Comparison of ENCODE assay signal across 21 cellular contexts in the genomic region with DNA sequence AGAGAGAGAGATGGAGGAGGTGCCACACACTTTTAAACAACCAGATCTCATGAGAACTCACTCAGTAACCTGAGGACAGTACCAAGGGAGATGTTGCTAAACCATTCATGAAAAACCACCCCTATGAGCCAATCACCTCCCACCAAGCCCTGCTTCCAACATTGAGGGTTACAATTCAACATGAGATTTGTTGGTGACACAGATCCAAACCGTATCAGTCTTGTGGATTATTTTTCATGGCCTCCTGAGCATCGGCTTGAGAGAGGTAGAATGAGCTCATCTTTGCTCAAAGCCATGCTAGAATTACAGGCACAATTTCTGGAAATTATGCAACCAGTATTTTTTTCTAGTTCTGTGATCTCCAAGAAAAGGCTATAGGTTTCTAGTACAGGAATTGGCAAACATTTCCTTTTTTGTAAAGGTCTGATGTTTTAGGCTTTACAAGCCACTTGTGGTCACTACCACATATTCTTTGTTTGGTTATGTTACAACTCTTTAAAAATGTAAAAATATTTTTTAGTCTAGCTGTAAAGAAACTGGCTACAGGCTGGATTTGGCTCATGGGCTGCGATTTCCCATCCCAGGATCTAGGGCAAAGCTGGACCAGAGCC.
DNase-seq lines count a peak whose midpoint lies in the region; ATAC-seq, FAIRE-seq and TF ChIP-seq lines count a peak whose summit lies in the region.
"Had no signal": no experiment of that assay in that cellular context is flagged by ENCODE, and none has a peak within 500 bp of the region (broad histone marks: within the 10 kb centered on the region; RNA-seq: fewer than 3 reads in every experiment).

No MANE protein-coding gene starts in this region.

- peak overlapping the region; percentile 100 for H3K27ac Mint-ChIP-seq in natural killer cell treated with Interleukin-12 subunit alpha and Interleukin-12 subunit beta and Interleukin-15 and Interleukin-18, amount 100 ng/mL, for 72 hours
- H3K27ac Mint-ChIP-seq: CD4-positive, alpha-beta memory T cell; HFFc6 had no signal

- DNase-seq in AG09309 (ENCODE audit: low read depth) (peak; percentile 32), GM18507 (ENCODE audit: extremely low spot score, insufficient read length, low read depth) (no peak), choroid plexus epithelial cell (ENCODE audit: low read depth) (peak; percentile 24), mucosa of descending colon (no peak), PC-3 (no peak)
- DNase-seq in natural killer cell treated with Interleukin-12 subunit alpha and Interleukin-12 subunit beta and Interleukin-15 and Interleukin-18, amount 100 ng/mL, for 72 hours (ENCODE audit: low spot score) = peak; percentile 72
- DNase-seq: ACHN; BE2C; CD4-positive, alpha-beta memory T cell; DMS79; GDM1; HFFc6; KBM-7; NCI-H1092 treated with DMSO at 0.1 percent for 48 hours; NCI-H1694; NCI-H345; NCI-H748 treated with DMSO at 0.1 percent for 48 hours had no signal

- H3K4me1 ChIP-seq in mucosa of descending colon (ENCODE audit: low read depth) = no peaks in the 10 kb centered on the region
- H3K4me1 ChIP-seq in PC-3 (ENCODE audit: insufficient read depth, low read length) = no peaks in the 10 kb centered on the region
- H3K4me1 ChIP-seq: BE2C had no signal

- peaks cover 7% of the 10 kb centered on the region for H3K9me3 Mint-ChIP-seq in natural killer cell treated with Interleukin-12 subunit alpha and Interleukin-12 subunit beta and Interleukin-15 and Interleukin-18, amount 100 ng/mL, for 72 hours
- H3K9me3 Mint-ChIP-seq: CD4-positive, alpha-beta memory T cell; HFFc6 had no signal

- peaks cover 23% of the 10 kb centered on the region for H3K36me3 Mint-ChIP-seq in natural killer cell treated with Interleukin-12 subunit alpha and Interleukin-12 subunit beta and Interleukin-15 and Interleukin-18, amount 100 ng/mL, for 72 hours
- H3K36me3 Mint-ChIP-seq: CD4-positive, alpha-beta memory T cell had no signal

- H3K4me3 ChIP-seq in AG09309 (ENCODE audit: control insufficient read depth, low read depth, low read length) (no peak overlapping the region), choroid plexus epithelial cell (ENCODE audit: low read depth, low read length) (no peak overlapping the region), mucosa of descending colon (no peak overlapping the region), PC-3 (ENCODE audit: low read length) (no peak overlapping the region)

- intact Hi-C loops in mucosa of descending colon (cut with DNase I, micrococcal nuclease) = no loop called here
- intact Hi-C loops in PC-3 (cut with micrococcal nuclease) = no loop called here

- CTCF ChIA-PET in PC-3 (lab: Charles Lee) = no interaction called here

- ATAC-seq in natural killer cell treated with Interleukin-12 subunit alpha and Interleukin-12 subunit beta and Interleukin-15 and Interleukin-18, amount 100 ng/mL, for 72 hours = peak; percentile 89 to 90
- ATAC-seq in mucosa of descending colon = no peak
- ATAC-seq in GM21381 (IDR thresholded peaks at IDR 0.05; ENCODE audit: unreplicated experiment) = no peak
- ATAC-seq in PC-3 = no peak
- ATAC-seq: Panc1, Right ventricle myocardium inferior had no signal

- no peaks in the 10 kb centered on the region for H3K27me3 Mint-ChIP-seq in natural killer cell treated with Interleukin-12 subunit alpha and Interleukin-12 subunit beta and Interleukin-15 and Interleukin-18, amount 100 ng/mL, for 72 hours

- no peaks in the 10 kb centered on the region for H3K79me2 ChIP-seq in PC-3 (ENCODE audit: low read length)

- FAIRE-seq in GM18507 (lab: Jason Lieb, UNC) = peak; percentile 31

- no peak overlapping the region for H3K9ac ChIP-seq in PC-3 (ENCODE audit: low read length)

- H3F3A ChIP-seq in PC-3 (ENCODE audit: low read length, unreplicated experiment) = no peaks in the 10 kb centered on the region

- H3K27ac ChIP-seq in PC-3 (ENCODE audit: low read length) = no peak overlapping the region
- H3K27ac ChIP-seq: HL-60 had no signal

- no peak for TF ChIP-seq CTCF in AG09309 (IDR thresholded peaks at IDR 0.05; ENCODE audit: control insufficient read depth, insufficient read depth, low read depth, low read length, missing control alignments)
- TF ChIP-seq CTCF in choroid plexus epithelial cell (conservative IDR thresholded peaks at IDR 0.05; ENCODE audit: low read depth, low read length) = no peak
- no peak for TF ChIP-seq CTCF in mucosa of descending colon (IDR thresholded peaks at IDR 0.05)
- TF ChIP-seq CTCF in PC-3 (conservative IDR thresholded peaks at IDR 0.05; ENCODE audit: low read depth, low read length) = no peak

- peak overlapping the region; percentile 89 for H3K4me3 Mint-ChIP-seq in natural killer cell treated with Interleukin-12 subunit alpha and Interleukin-12 subunit beta and Interleukin-15 and Interleukin-18, amount 100 ng/mL, for 72 hours
- H3K4me3 Mint-ChIP-seq: CD4-positive, alpha-beta memory T cell; HFFc6 had no signal

- H3K9me3 ChIP-seq in mucosa of descending colon (no peaks in the 10 kb centered on the region), PC-3 (ENCODE audit: low read length) (no peaks in the 10 kb centered on the region)
- H3K9me3 ChIP-seq: BE2C had no signal

- H3K4me1 Mint-ChIP-seq in natural killer cell treated with Interleukin-12 subunit alpha and Interleukin-12 subunit beta and Interleukin-15 and Interleukin-18, amount 100 ng/mL, for 72 hours (ENCODE audit: low read depth in 2 of 2) = peaks cover 58 to 61% of the 10 kb centered on the region in 2 donors
- H3K4me1 Mint-ChIP-seq: CD4-positive, alpha-beta memory T cell had no signal

- no peaks in the 10 kb centered on the region for H4K20me1 ChIP-seq in PC-3 (ENCODE audit: low read length)

- H2AFZ ChIP-seq in PC-3 (ENCODE audit: low read length) = no peak overlapping the region

- no peaks in the 10 kb centered on the region for H3K9me2 ChIP-seq in PC-3 (replicated peaks; ENCODE audit: low read length)

- POLR2A ChIA-PET in PC-3 (lab: Charles Lee; ENCODE audit: unreplicated experiment) = no interaction called here

- H3K27me3 ChIP-seq in PC-3 (ENCODE audit: low read length) = no peaks in the 10 kb centered on the region
- H3K27me3 ChIP-seq: BE2C had no signal

- H3K36me3 ChIP-seq in mucosa of descending colon (ENCODE audit: low read depth) = no peaks in the 10 kb centered on the region
- no peaks in the 10 kb centered on the region for H3K36me3 ChIP-seq in PC-3 (ENCODE audit: low read depth, low read length)
- H3K36me3 ChIP-seq: BE2C had no signal

- H3K4me2 ChIP-seq in PC-3 (ENCODE audit: low read length) = no peak overlapping the region

- no TSS peak for BruUV-seq in PC-3 (replicated peaks; lab: Mats Ljungman, UMichigan)

Comparison
In these comparisons a context has a peak if more than half of its experiments do, and no peak if none do; other contexts are left out.
1. DNase-seq: peak in AG09309 (single experiment), choroid plexus epithelial cell (single experiment) and natural killer cell treated with Interleukin-12 subunit alpha and Interleukin-12 subunit beta and Interleukin-15 and Interleukin-18, amount 100 ng/mL, for 72 hours (single experiment); none in GM18507 (single experiment), mucosa of descending colon (0 of 3) and PC-3 (single experiment).
2. ATAC-seq: peak in natural killer cell treated with Interleukin-12 subunit alpha and Interleukin-12 subunit beta and Interleukin-15 and Interleukin-18, amount 100 ng/mL, for 72 hours (2 of 2); none in mucosa of descending colon (single experiment), GM21381 (single experiment) and PC-3 (single experiment).